Comparison of ENCODE assay signal across 8 cellular contexts in genomic region chr7:50304911-50305621, GRCh38. TPM values are rescaled to one million over a fixed set of nuclear protein-coding genes. Genes with fewer than 3 reads are reported as not detected.
DNase-seq lines count a peak whose midpoint lies in the region; ATAC-seq and TF ChIP-seq lines count a peak whose summit lies in the region.

No MANE protein-coding gene starts in this region.

- no peaks in the 10 kb centered on the region for H3K9me3 Mint-ChIP-seq in T-helper 2 cell treated with Interferon-gamma antibody and Interleukin-4, amounts not matched to agents 5 μg/mL and 100 μg/mL, for 36 hours

- no peak overlapping the region for H4K8ac ChIP-seq in trophoblast cell (ENCODE audit: low read depth, low read length)

- H3K9me3 ChIP-seq in trophoblast cell (ENCODE audit: insufficient read depth, low read depth, low read length): no peaks in the 10 kb centered on the region

- H3K4me2 ChIP-seq in trophoblast cell (ENCODE audit: low read length): peak overlapping the region; percentile 89

- peaks cover 57% of the 10 kb centered on the region for H3K36me3 Mint-ChIP-seq in T-helper 2 cell treated with Interferon-gamma antibody and Interleukin-4, amounts not matched to agents 5 μg/mL and 100 μg/mL, for 36 hours (ENCODE audit: low read depth)

- ATAC-seq in HG03025 (IDR thresholded peaks at IDR 0.05; ENCODE audit: low FRiP score, unreplicated experiment): peak; percentile 44

- no peak overlapping the region for H4K91ac ChIP-seq in trophoblast cell (ENCODE audit: low read depth, low read length)

- peaks cover 1% of the 10 kb centered on the region for H3K27me3 Mint-ChIP-seq in T-helper 2 cell treated with Interferon-gamma antibody and Interleukin-4, amounts not matched to agents 5 μg/mL and 100 μg/mL, for 36 hours (ENCODE audit: low read depth)

- H3K36me3 ChIP-seq in trophoblast cell (ENCODE audit: control insufficient read depth in 1 of 2, insufficient read depth in 2 of 2, low read length in 2 of 2): no peaks in the 10 kb centered on the region

- peaks cover 0 to 8% of the 10 kb centered on the region in 2 experiments for H3K4me1 ChIP-seq in trophoblast cell (ENCODE audit: control insufficient read depth in 1 of 2, insufficient read depth in 2 of 2, low read length in 2 of 2)

- H3K79me2 ChIP-seq in trophoblast cell (ENCODE audit: control insufficient read depth, insufficient read depth, low read length, poor library complexity): no peaks in the 10 kb centered on the region

- no peak overlapping the region for H2BK5ac ChIP-seq in trophoblast cell (ENCODE audit: low read depth, low read length, poor library complexity)

- H3K27ac ChIP-seq in dorsolateral prefrontal cortex (peak overlapping the region in 11 of 59 donors; percentile 8 to 56 (median 34)), trophoblast cell (ENCODE audit: low read depth, low read length) (no peak overlapping the region)

- peak overlapping the region; percentile 66 for H2AFZ ChIP-seq in trophoblast cell (ENCODE audit: insufficient read depth, low read length, poor library complexity)

- H3K4me3 Mint-ChIP-seq in T-helper 2 cell treated with Interferon-gamma antibody and Interleukin-4, amounts not matched to agents 5 μg/mL and 100 μg/mL, for 36 hours: peak overlapping the region; percentile 99

- TF ChIP-seq CTCF in dorsolateral prefrontal cortex (IDR thresholded peaks at IDR 0.05 in 54 of 56, conservative IDR thresholded peaks at IDR 0.05 in 2 of 56; ENCODE audit: low read depth in 1 of 56, partially characterized antibody in 56 of 56): no peak

- H2BK120ac ChIP-seq in trophoblast cell (ENCODE audit: insufficient read depth, low read length, poor library complexity): no peak overlapping the region

- no peak overlapping the region for H3K18ac ChIP-seq in trophoblast cell (ENCODE audit: low read length)

- no peak overlapping the region for H3K23ac ChIP-seq in trophoblast cell (ENCODE audit: low read length)

- H3K4me3 ChIP-seq in dorsolateral prefrontal cortex (peak overlapping the region in 57 of 59 donors; percentile 4 to 68 (median 42)), trophoblast cell (ENCODE audit: low read depth, low read length) (no peak overlapping the region)

- DNase-seq in DMS53 (lab: John Stamatoyannopoulos, UW) (peak; percentile 56), DMS53 treated with DMSO at 0.1 percent for 48 hours (lab: John Stamatoyannopoulos, UW; ENCODE audit: unreplicated experiment) (no peak), dorsolateral prefrontal cortex (no peak), trophoblast cell (no peak), NCI-H2107 treated with DMSO at 0.1 percent for 48 hours (lab: John Stamatoyannopoulos, UW; ENCODE audit: unreplicated experiment) (no peak), NCI-H1694 (lab: John Stamatoyannopoulos, UW) (no peak)
- DNase-seq in T-helper 2 cell treated with Interferon-gamma antibody and Interleukin-4, amounts not matched to agents 5 μg/mL and 100 μg/mL, for 36 hours (ENCODE audit: low spot score): no peak

- no peak overlapping the region for H3K4ac ChIP-seq in trophoblast cell (ENCODE audit: low read depth, low read length)

- H3K27ac Mint-ChIP-seq in T-helper 2 cell treated with Interferon-gamma antibody and Interleukin-4, amounts not matched to agents 5 μg/mL and 100 μg/mL, for 36 hours: peak overlapping the region; percentile 97

- no CpG with 5 or more reads among the region's 20 CpGs for WGBS in trophoblast cell (ENCODE audit: extremely low coverage, insufficient coverage, insufficient read length)

- H3K27me3 ChIP-seq in dorsolateral prefrontal cortex: peaks cover 0 to 79% (median 31%) of the 10 kb centered on the region in 45 donors
- H3K27me3 ChIP-seq in trophoblast cell (ENCODE audit: insufficient read depth, low read length): peaks cover 29% of the 10 kb centered on the region

- no peaks in the 10 kb centered on the region for H3K79me1 ChIP-seq in trophoblast cell (ENCODE audit: low read length)

- peaks cover 26% of the 10 kb centered on the region for H3K4me1 Mint-ChIP-seq in T-helper 2 cell treated with Interferon-gamma antibody and Interleukin-4, amounts not matched to agents 5 μg/mL and 100 μg/mL, for 36 hours (ENCODE audit: low read depth)

- H3K14ac ChIP-seq in trophoblast cell (ENCODE audit: low read length): no peak overlapping the region

- H3K9ac ChIP-seq in trophoblast cell (ENCODE audit: low read length): no peak overlapping the region

- H2BK12ac ChIP-seq in trophoblast cell (ENCODE audit: low read length): no peak overlapping the region

- intact Hi-C loops in dorsolateral prefrontal cortex (cut with DNase I): no loop called here

- no peak overlapping the region for H4K12ac ChIP-seq in trophoblast cell (ENCODE audit: low read depth, low read length)

- no peak overlapping the region for H2AK5ac ChIP-seq in trophoblast cell (ENCODE audit: low read length)

RNA-seq across cellular contexts. Expression of gene IKZF1, which starts 0.6 kb away (rescaled TPM):
- total RNA-seq in dorsolateral prefrontal cortex: 10 to 100 TPM in 18 of 120 experiments, 1 to 10 TPM in 102; 1.7 to 15.4 (median 6.4) TPM
- polyA plus RNA-seq in trophoblast cell (2013): 0.25 and 0.28 TPM in 2 replicates
